In the genomic region with DNA sequence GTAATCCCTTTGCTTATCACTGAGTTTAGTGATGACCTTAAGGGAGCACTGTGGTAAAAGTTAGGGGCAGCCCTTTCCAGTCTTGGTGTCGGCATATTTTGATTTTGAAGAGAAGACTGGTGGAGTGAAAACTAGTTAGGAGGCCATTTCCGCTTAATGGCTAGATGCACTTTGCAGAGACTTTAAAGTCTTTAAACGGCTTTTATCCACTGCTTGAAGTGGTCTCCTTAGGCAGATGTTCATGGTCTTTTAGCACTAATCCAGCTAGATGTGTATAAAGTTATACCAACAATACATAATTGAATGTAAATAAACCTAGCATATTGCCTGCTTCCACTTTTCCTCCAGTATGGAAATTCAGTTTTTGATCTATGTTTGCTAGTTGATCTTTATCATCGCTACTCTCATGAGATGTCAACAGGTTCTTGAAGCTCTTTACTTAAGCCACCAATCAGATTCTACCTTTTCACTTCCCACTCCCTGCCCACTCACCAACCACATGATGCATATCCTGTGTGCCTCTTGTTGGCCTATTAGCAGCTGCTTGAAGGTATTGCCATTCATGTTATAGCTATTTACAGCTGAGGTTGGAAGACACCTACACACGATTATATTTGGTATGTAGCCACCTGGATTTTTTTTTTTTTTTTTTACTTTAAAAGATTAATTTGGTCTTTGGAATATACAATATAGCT, we compare ENCODE assay signal across 10 cellular contexts.
DNase-seq lines count a peak whose midpoint lies in the region; ATAC-seq, FAIRE-seq and TF ChIP-seq lines count a peak whose summit lies in the region.
"Had no signal": no experiment of that assay in that cellular context is flagged by ENCODE, and none has a peak within 500 bp of the region (broad histone marks: within the 10 kb centered on the region; RNA-seq: fewer than 3 reads in every experiment).

No MANE protein-coding gene starts in this region.

- no peak for TF ChIP-seq CTCF in GM06990 (IDR thresholded peaks at IDR 0.05; ENCODE audit: insufficient read depth, low read length, poor library complexity, severe bottlenecking)
- no peak for TF ChIP-seq CTCF in omental fat pad (IDR thresholded peaks at IDR 0.05)

- no peak overlapping the region for H3K4me3 Mint-ChIP-seq in activated T-helper 2 cell treated with anti-CD3 and anti-CD28 coated beads, Interferon-gamma antibody, Interleukin-2, Interleukin-4, amounts not matched to agents 10 μg/mL and 5 μg/mL and 100 μg/mL, durations not matched to agents 14 hours and 24 hours and 36 hours (ENCODE audit: low read depth)

- intact Hi-C loops in activated T-helper 2 cell treated with anti-CD3 and anti-CD28 coated beads, Interferon-gamma antibody, Interleukin-2, Interleukin-4, amounts not matched to agents 10 μg/mL and 5 μg/mL and 100 μg/mL, durations not matched to agents 14 hours and 24 hours and 36 hours (cut with micrococcal nuclease): loop anchor here (5.0 kb wide), 1 partner anchor 127 kb away; no protein-coding TSS in a partner anchor

- ATAC-seq in GM19035 (IDR thresholded peaks at IDR 0.05; ENCODE audit: unreplicated experiment) (no peak), omental fat pad (ENCODE audit: low FRiP score) (no peak)

- H3K27ac Mint-ChIP-seq in activated T-helper 2 cell treated with anti-CD3 and anti-CD28 coated beads, Interferon-gamma antibody, Interleukin-2, Interleukin-4, amounts not matched to agents 10 μg/mL and 5 μg/mL and 100 μg/mL, durations not matched to agents 14 hours and 24 hours and 36 hours: peak overlapping the region; percentile 72

- peaks cover 2% of the 10 kb centered on the region for H3K36me3 ChIP-seq in GM06990 (ENCODE audit: control insufficient read depth, insufficient read depth, low read length)
- H3K36me3 ChIP-seq in small intestine (ENCODE audit: control insufficient read depth in 2 of 2, insufficient read depth in 2 of 2, low read length in 2 of 2): peaks cover 0 to 5% of the 10 kb centered on the region in 2 donors

- DNase-seq in GM06990 (ENCODE audit: extremely low read depth, insufficient read length): peak; percentile 9
- DNase-seq in NCI-H1436 (lab: John Stamatoyannopoulos, UW): peak; percentile 37
- peak; percentile 22 for DNase-seq in activated T-helper 2 cell treated with anti-CD3 and anti-CD28 coated beads, Interferon-gamma antibody, Interleukin-2, Interleukin-4, amounts not matched to agents 10 μg/mL and 5 μg/mL and 100 μg/mL, durations not matched to agents 14 hours and 24 hours and 36 hours (ENCODE audit: low spot score)
- peak; percentile 9 for DNase-seq in small intestine
- DNase-seq in HCEC 1CT: no peak
- no peak for DNase-seq in hepatic stellate cell (ENCODE audit: low spot score)
- DNase-seq in omental fat pad (ENCODE audit: low spot score): no peak

- no peak overlapping the region for H3K4me3 ChIP-seq in GM06990 (replicated peaks; ENCODE audit: low read depth, low read length)
- H3K4me3 ChIP-seq in small intestine (ENCODE audit: low read depth in 1 of 2, low read length in 2 of 2): no peak overlapping the region
- H3K4me3 ChIP-seq: lung had no signal

- no peaks in the 10 kb centered on the region for H3K4me1 ChIP-seq in small intestine (ENCODE audit: control insufficient read depth in 2 of 2, insufficient read depth in 1 of 2, low read depth in 1 of 2, low read length in 1 of 2)

- no peak overlapping the region for H3K27ac ChIP-seq in small intestine (ENCODE audit: low read depth in 1 of 2, low read length in 1 of 2)
- H3K27ac ChIP-seq: HL-60 had no signal

- no peak for FAIRE-seq in small intestine (lab: Jason Lieb, UNC)

- H3K36me3 Mint-ChIP-seq in activated T-helper 2 cell treated with anti-CD3 and anti-CD28 coated beads, Interferon-gamma antibody, Interleukin-2, Interleukin-4, amounts not matched to agents 10 μg/mL and 5 μg/mL and 100 μg/mL, durations not matched to agents 14 hours and 24 hours and 36 hours (ENCODE audit: low read depth): peaks cover 15% of the 10 kb centered on the region

- no peaks in the 10 kb centered on the region for H3K27me3 Mint-ChIP-seq in activated T-helper 2 cell treated with anti-CD3 and anti-CD28 coated beads, Interferon-gamma antibody, Interleukin-2, Interleukin-4, amounts not matched to agents 10 μg/mL and 5 μg/mL and 100 μg/mL, durations not matched to agents 14 hours and 24 hours and 36 hours (ENCODE audit: low read depth)

- H3K27me3 ChIP-seq in GM06990 (replicated peaks; ENCODE audit: control insufficient read depth, insufficient read depth, low read length) (no peaks in the 10 kb centered on the region), small intestine (ENCODE audit: control insufficient read depth in 2 of 2, insufficient read depth in 2 of 2, low read length in 2 of 2) (no peaks in the 10 kb centered on the region)

- peaks cover 29% of the 10 kb centered on the region for H3K4me1 Mint-ChIP-seq in activated T-helper 2 cell treated with anti-CD3 and anti-CD28 coated beads, Interferon-gamma antibody, Interleukin-2, Interleukin-4, amounts not matched to agents 10 μg/mL and 5 μg/mL and 100 μg/mL, durations not matched to agents 14 hours and 24 hours and 36 hours (ENCODE audit: low read depth)

- 69 to 81% (median 76%) methylated on average over 5 of the region's 5 CpGs for WGBS in small intestine, 3 donors

- H3K9me3 ChIP-seq in small intestine (ENCODE audit: control insufficient read depth, low read depth): no peaks in the 10 kb centered on the region

- no peaks in the 10 kb centered on the region for H3K9me3 Mint-ChIP-seq in activated T-helper 2 cell treated with anti-CD3 and anti-CD28 coated beads, Interferon-gamma antibody, Interleukin-2, Interleukin-4, amounts not matched to agents 10 μg/mL and 5 μg/mL and 100 μg/mL, durations not matched to agents 14 hours and 24 hours and 36 hours

Comparison
In these comparisons a context has a peak if more than half of its experiments do, and no peak if none do; other contexts are left out.
1. DNase-seq: peak in GM06990 (single experiment), NCI-H1436 (single experiment), activated T-helper 2 cell treated with anti-CD3 and anti-CD28 coated beads, Interferon-gamma antibody, Interleukin-2, Interleukin-4, amounts not matched to agents 10 μg/mL and 5 μg/mL and 100 μg/mL, durations not matched to agents 14 hours and 24 hours and 36 hours (single experiment) and small intestine (single experiment); none in HCEC 1CT (single experiment), hepatic stellate cell (single experiment) and omental fat pad (single experiment).